ENCODE assay signal across 1 cellular context in genomic region chr17:79420318-79421243, GRCh38.
TF ChIP-seq lines count a peak whose summit lies in the region.

No MANE protein-coding gene starts in this region.

TF ChIP-seq in SK-N-SH, 30 proteins besides CTCF, POLR2A, EP300 and RAD21 (continued from another document):
- TF ChIP-seq, protein P1, sequence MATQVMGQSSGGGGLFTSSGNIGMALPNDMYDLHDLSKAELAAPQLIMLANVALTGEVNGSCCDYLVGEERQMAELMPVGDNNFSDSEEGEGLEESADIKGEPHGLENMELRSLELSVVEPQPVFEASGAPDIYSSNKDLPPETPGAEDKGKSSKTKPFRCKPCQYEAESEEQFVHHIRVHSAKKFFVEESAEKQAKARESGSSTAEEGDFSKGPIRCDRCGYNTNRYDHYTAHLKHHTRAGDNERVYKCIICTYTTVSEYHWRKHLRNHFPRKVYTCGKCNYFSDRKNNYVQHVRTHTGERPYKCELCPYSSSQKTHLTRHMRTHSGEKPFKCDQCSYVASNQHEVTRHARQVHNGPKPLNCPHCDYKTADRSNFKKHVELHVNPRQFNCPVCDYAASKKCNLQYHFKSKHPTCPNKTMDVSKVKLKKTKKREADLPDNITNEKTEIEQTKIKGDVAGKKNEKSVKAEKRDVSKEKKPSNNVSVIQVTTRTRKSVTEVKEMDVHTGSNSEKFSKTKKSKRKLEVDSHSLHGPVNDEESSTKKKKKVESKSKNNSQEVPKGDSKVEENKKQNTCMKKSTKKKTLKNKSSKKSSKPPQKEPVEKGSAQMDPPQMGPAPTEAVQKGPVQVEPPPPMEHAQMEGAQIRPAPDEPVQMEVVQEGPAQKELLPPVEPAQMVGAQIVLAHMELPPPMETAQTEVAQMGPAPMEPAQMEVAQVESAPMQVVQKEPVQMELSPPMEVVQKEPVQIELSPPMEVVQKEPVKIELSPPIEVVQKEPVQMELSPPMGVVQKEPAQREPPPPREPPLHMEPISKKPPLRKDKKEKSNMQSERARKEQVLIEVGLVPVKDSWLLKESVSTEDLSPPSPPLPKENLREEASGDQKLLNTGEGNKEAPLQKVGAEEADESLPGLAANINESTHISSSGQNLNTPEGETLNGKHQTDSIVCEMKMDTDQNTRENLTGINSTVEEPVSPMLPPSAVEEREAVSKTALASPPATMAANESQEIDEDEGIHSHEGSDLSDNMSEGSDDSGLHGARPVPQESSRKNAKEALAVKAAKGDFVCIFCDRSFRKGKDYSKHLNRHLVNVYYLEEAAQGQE (IDR thresholded peaks at IDR 0.05; ENCODE audit: low read depth, low read length): no peak
- TF ChIP-seq POLR2AphosphoS5 (IDR thresholded peaks at IDR 0.05; ENCODE audit: low read depth, low read length) (no peak), TEAD4 (IDR thresholded peaks at IDR 0.05; ENCODE audit: borderline replicate concordance, insufficient read depth) (no peak)
